1 cellular context compared by ENCODE assay signal in genomic region chr19:45873219-45873772, GRCh38.
TF ChIP-seq lines count a peak whose summit lies in the region.

No MANE protein-coding gene starts in this region.

TF ChIP-seq in liver, 16 proteins besides CTCF, POLR2A, EP300 and RAD21 (continued from another document):
- TF ChIP-seq ZBTB33 (IDR thresholded peaks at IDR 0.05), result no peak
- no peak for TF ChIP-seq SP1 (IDR thresholded peaks at IDR 0.05)
- no peak for TF ChIP-seq RXRA (IDR thresholded peaks at IDR 0.05)
- no peak for TF ChIP-seq GABPA (IDR thresholded peaks at IDR 0.05 in 1 of 2, conservative IDR thresholded peaks at IDR 0.05 in 1 of 2)
- no peak for TF ChIP-seq TAF1 (conservative IDR thresholded peaks at IDR 0.05)
- TF ChIP-seq YY1 (IDR thresholded peaks at IDR 0.05), result no peak
